8 cellular contexts compared by ENCODE assay signal in the genomic region with DNA sequence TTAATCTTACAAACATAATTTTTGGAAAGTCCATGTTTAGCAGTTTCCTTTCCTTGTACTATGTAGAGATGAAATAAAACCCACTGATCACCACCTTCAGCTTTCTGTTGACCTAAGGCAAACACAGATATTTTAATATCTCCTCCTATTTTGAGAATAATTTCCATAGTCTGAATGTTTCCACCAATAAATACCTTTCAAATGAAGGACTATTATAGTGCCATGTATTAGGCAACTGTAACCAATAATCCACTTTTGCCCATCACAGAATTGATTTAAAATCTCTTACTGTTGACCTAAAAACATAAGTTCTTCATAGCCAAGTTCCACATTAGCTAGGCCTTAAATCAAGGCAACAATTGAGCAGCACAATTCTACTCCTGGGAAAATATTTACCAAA. TPM values are rescaled to one million over a fixed set of nuclear protein-coding genes. Genes with fewer than 3 reads are reported as not detected.
DNase-seq lines count a peak whose midpoint lies in the region; ATAC-seq and TF ChIP-seq lines count a peak whose summit lies in the region.

No MANE protein-coding gene starts in this region.

- H3K9me3 Mint-ChIP-seq in GM23338 = no peaks in the 10 kb centered on the region

- H3K4me3 ChIP-seq in GM23338 = peak overlapping the region; percentile 70
- peak overlapping the region; percentile 79 for H3K4me3 ChIP-seq in SK-N-MC
- peak overlapping the region; percentile 85 to 100 for H3K4me3 ChIP-seq in gastroesophageal sphincter
- peak overlapping the region; percentile 86 for H3K4me3 ChIP-seq in skeletal muscle satellite cell (ENCODE audit: low read length)

- DNase-seq in GM23338 (ENCODE audit: low spot score) (no peak), SK-N-MC (ENCODE audit: low read depth, low spot score) (no peak), middle frontal gyrus (ENCODE audit: extremely low spot score, low spot score) (no peak), NCI-H1436 treated with DMSO at 0.1 percent for 48 hours (lab: John Stamatoyannopoulos, UW) (no peak), GM10266 (ENCODE audit: extremely low spot score) (no peak)

- no peak overlapping the region for H3K27ac Mint-ChIP-seq in GM23338

- peaks cover 61% of the 10 kb centered on the region for H3K79me2 ChIP-seq in GM23338 (replicated peaks; ENCODE audit: insufficient read depth)

- H3K36me3 ChIP-seq in GM23338 (ENCODE audit: insufficient read depth) (no peaks in the 10 kb centered on the region), SK-N-MC (ENCODE audit: insufficient read depth, low read length) (peaks cover 10% of the 10 kb centered on the region; the same call in 1 of the 2 replicates), gastroesophageal sphincter (no peaks in the 10 kb centered on the region), skeletal muscle satellite cell (ENCODE audit: insufficient read depth, low read length) (no peaks in the 10 kb centered on the region)

- H3K4me2 ChIP-seq in GM23338 (peak overlapping the region; percentile 81), skeletal muscle satellite cell (ENCODE audit: low read length) (peak overlapping the region; percentile 99)

- H3K9ac ChIP-seq in SK-N-MC (ENCODE audit: insufficient read length) (peak overlapping the region; percentile 90), skeletal muscle satellite cell (ENCODE audit: low read depth, low read length) (peak overlapping the region; percentile 91)

- peak overlapping the region; percentile 92 for H3K4me3 Mint-ChIP-seq in GM23338

- H3K27me3 ChIP-seq in GM23338 (ENCODE audit: insufficient read depth) = no peaks in the 10 kb centered on the region
- H3K27me3 ChIP-seq in gastroesophageal sphincter = no peaks in the 10 kb centered on the region
- no peaks in the 10 kb centered on the region for H3K27me3 ChIP-seq in skeletal muscle satellite cell (ENCODE audit: control insufficient read depth, insufficient read depth, low read length)

- H3K4me1 Mint-ChIP-seq in GM23338 = peaks cover 36% of the 10 kb centered on the region

- no peak for TF ChIP-seq CTCF in GM23338 (conservative IDR thresholded peaks at IDR 0.05; ENCODE audit: low read depth in 2 of 2)
- no peak for TF ChIP-seq CTCF in gastroesophageal sphincter (IDR thresholded peaks at IDR 0.05)
- no peak for TF ChIP-seq CTCF in GM10266 (IDR thresholded peaks at IDR 0.05; ENCODE audit: control insufficient read depth, insufficient read depth, low read depth, missing control alignments)

- H3K9me2 ChIP-seq in GM23338 (ENCODE audit: insufficient read depth) = no peaks in the 10 kb centered on the region

- H3F3A ChIP-seq in GM23338 (replicated peaks; ENCODE audit: low read depth) = no peaks in the 10 kb centered on the region; the same call in 1 of the 2 replicates

- H2AFZ ChIP-seq in GM23338 = no peak overlapping the region

- no peak for TF ChIP-seq POLR2A in gastroesophageal sphincter (IDR thresholded peaks at IDR 0.05)

- H3K27me3 Mint-ChIP-seq in GM23338 (ENCODE audit: insufficient read depth, low read depth, poor library complexity) = peaks cover 12% of the 10 kb centered on the region

- H3K36me3 Mint-ChIP-seq in GM23338 (ENCODE audit: low read depth) = 0 out of 3 replicates have a peak, but pooled peaks cover 3% of the 10 kb centered on the region

- H3K27ac ChIP-seq in GM23338 (ENCODE audit: low read depth) (no peak overlapping the region), SK-N-MC (peak overlapping the region; percentile 78), gastroesophageal sphincter (peak overlapping the region; percentile 2 to 96 (median 80))

- H3K4me1 ChIP-seq in GM23338 (ENCODE audit: insufficient read depth) = peaks cover 20% of the 10 kb centered on the region; the same call in 1 of the 2 replicates
- H3K4me1 ChIP-seq in gastroesophageal sphincter = peaks cover 0 to 34% (median 3%) of the 10 kb centered on the region in 3 donors
- peaks cover 15% of the 10 kb centered on the region for H3K4me1 ChIP-seq in skeletal muscle satellite cell (ENCODE audit: control insufficient read depth, insufficient read depth, low read length)

- H4K20me1 ChIP-seq in GM23338 (replicated peaks; ENCODE audit: insufficient read depth) = 0 out of 2 replicates have a peak, but pooled peaks cover 5% of the 10 kb centered on the region

- no peak for TF ChIP-seq EP300 in gastroesophageal sphincter (IDR thresholded peaks at IDR 0.05)

- no peak for ATAC-seq in GM23338
- no peak for ATAC-seq in gastroesophageal sphincter
- ATAC-seq in GM18907 (IDR thresholded peaks at IDR 0.05; ENCODE audit: unreplicated experiment) = no peak

- H3K9me3 ChIP-seq in SK-N-MC (ENCODE audit: low read depth, low read length) (no peaks in the 10 kb centered on the region), gastroesophageal sphincter (no peaks in the 10 kb centered on the region), skeletal muscle satellite cell (replicated peaks; ENCODE audit: low read length) (no peaks in the 10 kb centered on the region)

TF ChIP-seq in GM23338, 12 proteins besides CTCF, POLR2A, EP300 and RAD21 (continues in another document):
- TF ChIP-seq, protein P1, sequence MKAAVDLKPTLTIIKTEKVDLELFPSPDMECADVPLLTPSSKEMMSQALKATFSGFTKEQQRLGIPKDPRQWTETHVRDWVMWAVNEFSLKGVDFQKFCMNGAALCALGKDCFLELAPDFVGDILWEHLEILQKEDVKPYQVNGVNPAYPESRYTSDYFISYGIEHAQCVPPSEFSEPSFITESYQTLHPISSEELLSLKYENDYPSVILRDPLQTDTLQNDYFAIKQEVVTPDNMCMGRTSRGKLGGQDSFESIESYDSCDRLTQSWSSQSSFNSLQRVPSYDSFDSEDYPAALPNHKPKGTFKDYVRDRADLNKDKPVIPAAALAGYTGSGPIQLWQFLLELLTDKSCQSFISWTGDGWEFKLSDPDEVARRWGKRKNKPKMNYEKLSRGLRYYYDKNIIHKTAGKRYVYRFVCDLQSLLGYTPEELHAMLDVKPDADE (IDR thresholded peaks at IDR 0.05) = no peak
- TF ChIP-seq JUNB (IDR thresholded peaks at IDR 0.05; ENCODE audit: unreplicated experiment) (no peak), NANOG (IDR thresholded peaks at IDR 0.05; ENCODE audit: borderline replicate concordance) (no peak), STAT1 (IDR thresholded peaks at IDR 0.05; ENCODE audit: unreplicated experiment) (no peak), EZH2phosphoT487 (IDR thresholded peaks at IDR 0.05; ENCODE audit: unreplicated experiment) (no peak)
- TF ChIP-seq, protein P2, sequence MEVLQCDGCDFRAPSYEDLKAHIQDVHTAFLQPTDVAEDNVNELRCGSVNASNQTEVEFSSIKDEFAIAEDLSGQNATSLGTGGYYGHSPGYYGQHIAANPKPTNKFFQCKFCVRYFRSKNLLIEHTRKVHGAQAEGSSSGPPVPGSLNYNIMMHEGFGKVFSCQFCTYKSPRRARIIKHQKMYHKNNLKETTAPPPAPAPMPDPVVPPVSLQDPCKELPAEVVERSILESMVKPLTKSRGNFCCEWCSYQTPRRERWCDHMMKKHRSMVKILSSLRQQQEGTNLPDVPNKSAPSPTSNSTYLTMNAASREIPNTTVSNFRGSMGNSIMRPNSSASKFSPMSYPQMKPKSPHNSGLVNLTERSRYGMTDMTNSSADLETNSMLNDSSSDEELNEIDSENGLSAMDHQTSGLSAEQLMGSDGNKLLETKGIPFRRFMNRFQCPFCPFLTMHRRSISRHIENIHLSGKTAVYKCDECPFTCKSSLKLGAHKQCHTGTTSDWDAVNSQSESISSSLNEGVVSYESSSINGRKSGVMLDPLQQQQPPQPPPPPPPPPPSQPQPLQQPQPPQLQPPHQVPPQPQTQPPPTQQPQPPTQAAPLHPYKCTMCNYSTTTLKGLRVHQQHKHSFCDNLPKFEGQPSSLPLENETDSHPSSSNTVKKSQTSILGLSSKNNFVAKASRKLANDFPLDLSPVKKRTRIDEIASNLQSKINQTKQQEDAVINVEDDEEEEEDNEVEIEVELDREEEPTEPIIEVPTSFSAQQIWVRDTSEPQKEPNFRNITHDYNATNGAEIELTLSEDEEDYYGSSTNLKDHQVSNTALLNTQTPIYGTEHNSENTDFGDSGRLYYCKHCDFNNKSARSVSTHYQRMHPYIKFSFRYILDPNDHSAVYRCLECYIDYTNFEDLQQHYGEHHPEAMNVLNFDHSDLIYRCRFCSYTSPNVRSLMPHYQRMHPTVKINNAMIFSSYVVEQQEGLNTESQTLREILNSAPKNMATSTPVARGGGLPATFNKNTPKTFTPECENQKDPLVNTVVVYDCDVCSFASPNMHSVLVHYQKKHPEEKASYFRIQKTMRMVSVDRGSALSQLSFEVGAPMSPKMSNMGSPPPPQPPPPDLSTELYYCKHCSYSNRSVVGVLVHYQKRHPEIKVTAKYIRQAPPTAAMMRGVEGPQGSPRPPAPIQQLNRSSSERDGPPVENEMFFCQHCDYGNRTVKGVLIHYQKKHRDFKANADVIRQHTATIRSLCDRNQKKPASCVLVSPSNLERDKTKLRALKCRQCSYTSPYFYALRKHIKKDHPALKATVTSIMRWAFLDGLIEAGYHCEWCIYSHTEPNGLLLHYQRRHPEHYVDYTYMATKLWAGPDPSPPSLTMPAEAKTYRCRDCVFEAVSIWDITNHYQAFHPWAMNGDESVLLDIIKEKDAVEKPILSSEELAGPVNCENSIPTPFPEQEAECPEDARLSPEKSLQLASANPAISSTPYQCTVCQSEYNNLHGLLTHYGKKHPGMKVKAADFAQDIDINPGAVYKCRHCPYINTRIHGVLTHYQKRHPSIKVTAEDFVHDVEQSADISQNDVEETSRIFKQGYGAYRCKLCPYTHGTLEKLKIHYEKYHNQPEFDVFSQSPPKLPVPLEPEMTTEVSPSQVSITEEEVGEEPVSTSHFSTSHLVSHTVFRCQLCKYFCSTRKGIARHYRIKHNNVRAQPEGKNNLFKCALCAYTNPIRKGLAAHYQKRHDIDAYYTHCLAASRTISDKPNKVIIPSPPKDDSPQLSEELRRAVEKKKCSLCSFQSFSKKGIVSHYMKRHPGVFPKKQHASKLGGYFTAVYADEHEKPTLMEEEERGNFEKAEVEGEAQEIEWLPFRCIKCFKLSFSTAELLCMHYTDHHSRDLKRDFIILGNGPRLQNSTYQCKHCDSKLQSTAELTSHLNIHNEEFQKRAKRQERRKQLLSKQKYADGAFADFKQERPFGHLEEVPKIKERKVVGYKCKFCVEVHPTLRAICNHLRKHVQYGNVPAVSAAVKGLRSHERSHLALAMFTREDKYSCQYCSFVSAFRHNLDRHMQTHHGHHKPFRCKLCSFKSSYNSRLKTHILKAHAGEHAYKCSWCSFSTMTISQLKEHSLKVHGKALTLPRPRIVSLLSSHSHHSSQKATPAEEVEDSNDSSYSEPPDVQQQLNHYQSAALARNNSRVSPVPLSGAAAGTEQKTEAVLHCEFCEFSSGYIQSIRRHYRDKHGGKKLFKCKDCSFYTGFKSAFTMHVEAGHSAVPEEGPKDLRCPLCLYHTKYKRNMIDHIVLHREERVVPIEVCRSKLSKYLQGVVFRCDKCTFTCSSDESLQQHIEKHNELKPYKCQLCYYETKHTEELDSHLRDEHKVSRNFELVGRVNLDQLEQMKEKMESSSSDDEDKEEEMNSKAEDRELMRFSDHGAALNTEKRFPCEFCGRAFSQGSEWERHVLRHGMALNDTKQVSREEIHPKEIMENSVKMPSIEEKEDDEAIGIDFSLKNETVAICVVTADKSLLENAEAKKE (CRISPR knock-in tag; IDR thresholded peaks at IDR 0.05) = no peak

RNA-seq across cellular contexts. Expression of a gene that starts 1.8 kb away (rescaled TPM):
- total RNA-seq in GM23338 (2014; rRNA removed; shearing (Covaris generic)) = 29.4 and 40.1 TPM in 2 replicates
- polyA plus RNA-seq in GM23338 (2016; fragmentation: Nextera tagmentation; extraction: Ambion mirVana) = 12.2 and 17.7 TPM in 2 replicates
- total RNA-seq in gastroesophageal sphincter = 10 to 100 TPM; 60.7 to 92.1 (median 74.1) TPM
- 30.4 and 31.7 TPM in 2 replicates for total RNA-seq in skeletal muscle satellite cell (2012; rRNA removed)
